ENCODE assay signal across 8 cellular contexts in genomic region chr16:11621920-11622651, GRCh38. TPM values are rescaled to one million over a fixed set of nuclear protein-coding genes. Genes with fewer than 3 reads are reported as not detected.
DNase-seq lines count a peak whose midpoint lies in the region; ATAC-seq lines count a peak whose summit lies in the region.

No MANE protein-coding gene starts in this region.

- peak overlapping the region; percentile 95 to 98 (median 97) for H3K27ac Mint-ChIP-seq in CD8-positive, alpha-beta memory T cell
- peak overlapping the region; percentile 87 to 89 for H3K27ac Mint-ChIP-seq in natural killer cell treated with Interleukin-12 subunit alpha and Interleukin-12 subunit beta and Interleukin-15 and Interleukin-18, amount 100 ng/mL, for 72 hours

- H3K27ac ChIP-seq in CD8-positive, alpha-beta memory T cell (ENCODE audit: low read depth, low read length), result peak overlapping the region; percentile 57

- H3K36me3 Mint-ChIP-seq in CD8-positive, alpha-beta memory T cell, result peaks cover 0 to 3% (median 0%) of the 10 kb centered on the region in 3 donors
- no peaks in the 10 kb centered on the region for H3K36me3 Mint-ChIP-seq in natural killer cell treated with Interleukin-12 subunit alpha and Interleukin-12 subunit beta and Interleukin-15 and Interleukin-18, amount 100 ng/mL, for 72 hours

- peaks cover 62 to 78% (median 69%) of the 10 kb centered on the region in 3 donors for H3K4me1 Mint-ChIP-seq in CD8-positive, alpha-beta memory T cell
- H3K4me1 Mint-ChIP-seq in natural killer cell treated with Interleukin-12 subunit alpha and Interleukin-12 subunit beta and Interleukin-15 and Interleukin-18, amount 100 ng/mL, for 72 hours (ENCODE audit: low read depth in 2 of 2), result peaks cover 39 to 48% of the 10 kb centered on the region in 2 donors

- no peaks in the 10 kb centered on the region for H3K36me3 ChIP-seq in CD8-positive, alpha-beta memory T cell (ENCODE audit: insufficient read depth, low read length)
- no peaks in the 10 kb centered on the region for H3K36me3 ChIP-seq in adipocyte (ENCODE audit: control insufficient read depth, insufficient read depth, low read length, severe bottlenecking)

- peaks cover 0 to 2% (median 0%) of the 10 kb centered on the region in 5 donors for H3K9me3 Mint-ChIP-seq in CD8-positive, alpha-beta memory T cell
- H3K9me3 Mint-ChIP-seq in natural killer cell treated with Interleukin-12 subunit alpha and Interleukin-12 subunit beta and Interleukin-15 and Interleukin-18, amount 100 ng/mL, for 72 hours, result peaks cover 3% of the 10 kb centered on the region

- POLR2A ChIA-PET in CD8-positive, alpha-beta memory T cell (lab: Charles Lee), result interaction anchor here (0.6 to 1.8 kb wide), 7 partner anchors 33 to 121 kb away, joined by 3 to 14 read pairs (median 4); partner anchors contain the start of gene LITAF

- ATAC-seq in natural killer cell treated with Interleukin-12 subunit alpha and Interleukin-12 subunit beta and Interleukin-15 and Interleukin-18, amount 100 ng/mL, for 72 hours, result peak; percentile 75 to 81

- H3K9me3 ChIP-seq in CD8-positive, alpha-beta memory T cell (ENCODE audit: low read length), result peaks cover 6% of the 10 kb centered on the region
- no peaks in the 10 kb centered on the region for H3K9me3 ChIP-seq in adipocyte (ENCODE audit: control insufficient read depth, low read length)

- no peaks in the 10 kb centered on the region for H3K27me3 Mint-ChIP-seq in CD8-positive, alpha-beta memory T cell
- H3K27me3 Mint-ChIP-seq in natural killer cell treated with Interleukin-12 subunit alpha and Interleukin-12 subunit beta and Interleukin-15 and Interleukin-18, amount 100 ng/mL, for 72 hours, result no peaks in the 10 kb centered on the region

- peak overlapping the region; percentile 67 for H3K4me3 ChIP-seq in CD8-positive, alpha-beta memory T cell (ENCODE audit: low read length)
- H3K4me3 ChIP-seq in adipocyte (ENCODE audit: low read length), result peak overlapping the region; percentile 3

- H3K4me1 ChIP-seq in CD8-positive, alpha-beta memory T cell (ENCODE audit: insufficient read depth, low read length), result peaks cover 80% of the 10 kb centered on the region
- H3K4me1 ChIP-seq in adipocyte (ENCODE audit: control insufficient read depth, insufficient read depth, low read length), result peaks cover 3% of the 10 kb centered on the region

- no peaks in the 10 kb centered on the region for H3K27me3 ChIP-seq in CD8-positive, alpha-beta memory T cell (ENCODE audit: insufficient read depth, low read length, poor library complexity, severe bottlenecking)
- no peaks in the 10 kb centered on the region for H3K27me3 ChIP-seq in adipocyte (replicated peaks; ENCODE audit: control insufficient read depth, insufficient read depth, low read length)

- peak; percentile 35 to 86 (median 80) for DNase-seq in CD8-positive, alpha-beta memory T cell
- DNase-seq in RPMI8226 (peak; percentile 58), adipocyte (ENCODE audit: low read depth) (peak; percentile 52), NCI-H1048 (lab: John Stamatoyannopoulos, UW) (no peak), NCI-H187 (lab: John Stamatoyannopoulos, UW) (no peak), hypothalamus (lab: John Stamatoyannopoulos, UW) (no peak)
- no peak for DNase-seq in natural killer cell treated with Interleukin-12 subunit alpha and Interleukin-12 subunit beta and Interleukin-15 and Interleukin-18, amount 100 ng/mL, for 72 hours (ENCODE audit: low spot score)
- DNase-seq in NK-92 treated with Interleukin-12 subunit alpha and Interleukin-12 subunit beta, amount 100 ng/mL, for 24 hours (lab: John Stamatoyannopoulos, UW), result no peak

- peak overlapping the region; percentile 15 to 90 (median 85) for H3K4me3 Mint-ChIP-seq in CD8-positive, alpha-beta memory T cell
- H3K4me3 Mint-ChIP-seq in natural killer cell treated with Interleukin-12 subunit alpha and Interleukin-12 subunit beta and Interleukin-15 and Interleukin-18, amount 100 ng/mL, for 72 hours, result peak overlapping the region; percentile 96

- peak overlapping the region; percentile 43 for H3K9ac ChIP-seq in adipocyte (ENCODE audit: low read length)

- CTCF ChIA-PET in CD8-positive, alpha-beta memory T cell (lab: Charles Lee), result interaction anchor here (0.8 to 3.1 kb wide), 14 partner anchors 9 to 175 kb away, joined by 3 to 14 read pairs (median 4); partner anchors contain the start of genes LITAF and ZC3H7A

RNA-seq across cellular contexts. Expression of gene LITAF, which starts 35.4 kb away (rescaled TPM):
- 100 to 1,000 TPM; 199 to 201 TPM for total RNA-seq in CD8-positive, alpha-beta memory T cell
- polyA plus RNA-seq in CD8-positive, alpha-beta memory T cell, result 629 TPM
- 100 to 1,000 TPM; 112 to 191 TPM for total RNA-seq in natural killer cell treated with Interleukin-12 subunit alpha and Interleukin-12 subunit beta and Interleukin-15 and Interleukin-18, amount 100 ng/mL, for 72 hours

RNA-seq across cellular contexts. Expression of gene SNN, which starts 46.2 kb away (rescaled TPM):
- 1 to 10 TPM; 5.8 to 6.0 TPM for total RNA-seq in CD8-positive, alpha-beta memory T cell
- 10.6 TPM for polyA plus RNA-seq in CD8-positive, alpha-beta memory T cell
- 1 to 10 TPM in 1 of 2 donors, under 1 TPM in 1; 0.43 to 1.1 TPM for total RNA-seq in natural killer cell treated with Interleukin-12 subunit alpha and Interleukin-12 subunit beta and Interleukin-15 and Interleukin-18, amount 100 ng/mL, for 72 hours

Comparison
In these comparisons a context has a peak if more than half of its experiments do, and no peak if none do; other contexts are left out.
1. DNase-seq: peak in CD8-positive, alpha-beta memory T cell (5 of 5), RPMI8226 (single experiment) and adipocyte (single experiment); none in natural killer cell treated with Interleukin-12 subunit alpha and Interleukin-12 subunit beta and Interleukin-15 and Interleukin-18, amount 100 ng/mL, for 72 hours (single experiment), NK-92 treated with Interleukin-12 subunit alpha and Interleukin-12 subunit beta, amount 100 ng/mL, for 24 hours (single experiment), NCI-H1048 (single experiment), NCI-H187 (0 of 2) and hypothalamus (0 of 51).